In genomic region chrX:49175435-49175834, GRCh38 we compare ENCODE assay signal across 18 cellular contexts.
"Had no signal": no experiment of that assay in that cellular context is flagged by ENCODE, and none has a peak within 500 bp of the region (broad histone marks: within the 10 kb centered on the region; RNA-seq: fewer than 3 reads in every experiment).

No MANE protein-coding gene starts in this region.

- ATAC-seq: gastrocnemius medialis; mucosa of descending colon; naive thymus-derived CD8-positive, alpha-beta T cell; right lobe of liver; stimulated activated memory B cell treated with anti-CD40 and anti-IgM and Interleukin-4, amounts not matched to agents 10 μg/mL and 1 μg/mL and 100 μg/mL, for 72 hours had no signal

- H3K27me3 ChIP-seq: gastrocnemius medialis, hepatocyte, right lobe of liver, transverse colon had no signal

- H3K4me1 ChIP-seq: prostate gland had no signal

- DNase-seq: activated CD4-positive, alpha-beta T cell treated with anti-CD3 and anti-CD28 coated beads, Interleukin-2, amount 50 U/mL, for 4 hours; activated CD4-positive, CD25-positive, alpha-beta regulatory T cell treated with anti-CD3 and anti-CD28 coated beads, Interleukin-2, amount 50 U/mL, for 72 hours; activated CD8-positive, alpha-beta memory T cell treated with anti-CD3 and anti-CD28 coated beads, Interleukin-2, amount 50 U/mL, for 4 hours; activated naive CD4-positive, alpha-beta T cell; aorta; gastrocnemius medialis; mucosa of descending colon; naive thymus-derived CD8-positive, alpha-beta T cell; nucleus accumbens; right lobe of liver; SK-N-SH; substantia nigra; T-helper 1 cell; transverse colon had no signal

- H3K79me2 ChIP-seq: hepatocyte had no signal

- H3K9me3 Mint-ChIP-seq: stimulated activated memory B cell treated with anti-CD40 and anti-IgM and Interleukin-4, amounts not matched to agents 10 μg/mL and 1 μg/mL and 100 μg/mL, for 72 hours had no signal

- H3K9me3 ChIP-seq: gastrocnemius medialis, mucosa of descending colon, prostate gland, right lobe of liver, SK-N-SH, transverse colon had no signal

- H2AFZ ChIP-seq: hepatocyte had no signal

- H3K36me3 ChIP-seq: prostate gland, right lobe of liver, transverse colon had no signal

- H3K4me3 Mint-ChIP-seq: stimulated activated memory B cell treated with anti-CD40 and anti-IgM and Interleukin-4, amounts not matched to agents 10 μg/mL and 1 μg/mL and 100 μg/mL, for 72 hours had no signal

- H3K4me2 ChIP-seq: hepatocyte, SK-N-SH had no signal

- H3K27ac ChIP-seq: gastrocnemius medialis, hepatocyte, prostate gland, right lobe of liver had no signal

- H3K27me3 Mint-ChIP-seq: naive thymus-derived CD8-positive, alpha-beta T cell; stimulated activated memory B cell treated with anti-CD40 and anti-IgM and Interleukin-4, amounts not matched to agents 10 μg/mL and 1 μg/mL and 100 μg/mL, for 72 hours had no signal

- H3K4me3 ChIP-seq: gastrocnemius medialis, hepatocyte, lung, mucosa of descending colon, prostate gland, right lobe of liver, transverse colon had no signal

- H3K9ac ChIP-seq: SK-N-SH had no signal
